19 cellular contexts compared by ENCODE assay signal in the genomic region with DNA sequence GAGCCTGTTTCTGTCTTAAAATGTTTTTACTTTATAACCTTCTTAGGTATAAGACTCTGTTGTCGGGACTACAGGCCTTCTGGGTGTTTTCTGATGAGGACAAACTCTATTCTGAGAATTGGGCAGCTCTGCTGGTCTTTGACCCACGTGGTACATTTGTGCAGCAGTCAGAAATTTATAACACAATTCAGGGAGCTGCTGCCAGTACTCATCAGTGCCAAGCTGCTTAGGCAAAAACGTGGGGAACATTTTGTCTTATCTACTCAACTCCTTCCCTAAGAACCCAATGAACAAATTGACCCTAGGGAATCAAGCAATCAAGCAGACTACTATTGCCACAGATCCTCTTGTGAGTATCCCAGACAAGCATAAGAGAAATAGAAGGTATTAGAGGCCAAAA.
DNase-seq lines count a peak whose midpoint lies in the region; ATAC-seq, FAIRE-seq and TF ChIP-seq lines count a peak whose summit lies in the region.
"Had no signal": no experiment of that assay in that cellular context is flagged by ENCODE, and none has a peak within 500 bp of the region (broad histone marks: within the 10 kb centered on the region; RNA-seq: fewer than 3 reads in every experiment).

No MANE protein-coding gene starts in this region.

- TF ChIP-seq CTCF in cardiac fibroblast (IDR thresholded peaks at IDR 0.05; ENCODE audit: low read depth, low read length): no peak
- TF ChIP-seq CTCF in heart right ventricle (IDR thresholded peaks at IDR 0.05): no peak
- no peak for TF ChIP-seq CTCF in psoas muscle (IDR thresholded peaks at IDR 0.05)
- TF ChIP-seq CTCF in upper lobe of right lung (IDR thresholded peaks at IDR 0.05): no peak

- H3K9me3 ChIP-seq in heart right ventricle (peaks cover 0 to 6% (median 0%) of the 10 kb centered on the region in 11 donors), psoas muscle (no peaks in the 10 kb centered on the region), upper lobe of right lung (no peaks in the 10 kb centered on the region)

- 6 to 26% methylated on average over 3 of the region's 3 CpGs for WGBS in heart right ventricle, 2 donors
- 8 to 18% (median 10%) methylated on average over 3 of the region's 3 CpGs for WGBS in psoas muscle, 3 donors

- H3K4me3 ChIP-seq in cardiac fibroblast (replicated peaks in 1 of 2; ENCODE audit: low read depth in 2 of 2, low read length in 2 of 2) (no peak overlapping the region), heart right ventricle (no peak overlapping the region), psoas muscle (no peak overlapping the region), upper lobe of right lung (no peak overlapping the region)

- intact Hi-C loops in heart right ventricle (cut with DNase I): loop anchor here in 1 of 10 donors (10.0 kb wide), 1 partner anchor 181 kb away; a partner anchor contains a TSS
- intact Hi-C loops in psoas muscle (cut with DNase I): no loop called here
- intact Hi-C loops in upper lobe of right lung (cut with DNase I): no loop called here

- peak overlapping the region; percentile 19 to 83 (median 62) for H3K27ac ChIP-seq in heart right ventricle
- peak overlapping the region; percentile 60 for H3K27ac ChIP-seq in psoas muscle
- H3K27ac ChIP-seq in upper lobe of right lung: no peak overlapping the region
- H3K27ac ChIP-seq: parathyroid adenoma had no signal

- peak; percentile 77 to 85 for DNase-seq in cardiac fibroblast (ENCODE audit: low read depth in 2 of 2)
- DNase-seq in heart right ventricle: peak; percentile 26 to 55
- peak; percentile 54 to 83 for DNase-seq in psoas muscle
- DNase-seq in upper lobe of right lung: no peak
- no peak for DNase-seq in GM12892 (ENCODE audit: insufficient read length)
- no peak for DNase-seq in DMS153 (lab: John Stamatoyannopoulos, UW)
- DNase-seq in NCI-H1930 (lab: John Stamatoyannopoulos, UW): no peak
- DNase-seq in UCSD-AML1 (lab: John Stamatoyannopoulos, UW; ENCODE audit: unreplicated experiment): no peak
- DNase-seq: activated CD4-positive, alpha-beta T cell treated with anti-CD3 and anti-CD28 coated beads, Interleukin-2, amount 50 U/mL, for 48 hours; activated naive CD4-positive, alpha-beta T cell treated with anti-CD3 and anti-CD28 coated beads for 36 hours; activated T-cell treated with anti-CD3 and anti-CD28 coated beads, Interleukin-2, amount 50 U/mL, for 1 hour; COR-L47; dermis blood vessel endothelial cell; naive thymus-derived CD8-positive, alpha-beta T cell; NCI-H1694 treated with DMSO at 0.1 percent for 48 hours; NCI-H446 had no signal

- FAIRE-seq in GM12892 (lab: Jason Lieb, UNC): no peak

- H3K36me3 ChIP-seq in heart right ventricle (no peaks in the 10 kb centered on the region), psoas muscle (ENCODE audit: insufficient read depth in 1 of 2, low read depth in 1 of 2) (no peaks in the 10 kb centered on the region), upper lobe of right lung (no peaks in the 10 kb centered on the region)

- H3K27me3 ChIP-seq in heart right ventricle: no peaks in the 10 kb centered on the region
- H3K27me3 ChIP-seq in psoas muscle (ENCODE audit: insufficient read depth in 3 of 3, low read length in 2 of 3): no peaks in the 10 kb centered on the region
- no peaks in the 10 kb centered on the region for H3K27me3 ChIP-seq in upper lobe of right lung

- H3K4me1 ChIP-seq in heart right ventricle (peaks cover 0 to 14% (median 5%) of the 10 kb centered on the region in 9 donors), psoas muscle (peaks cover 9% of the 10 kb centered on the region), upper lobe of right lung (no peaks in the 10 kb centered on the region)
- H3K4me1 ChIP-seq: parathyroid adenoma had no signal

- ATAC-seq in heart right ventricle: peak; percentile 88 to 98 (median 93)
- ATAC-seq in psoas muscle: peak; percentile 89 to 97 (median 96)
- ATAC-seq in upper lobe of right lung: peak; percentile 48
- ATAC-seq: HCT116; naive thymus-derived CD8-positive, alpha-beta T cell; stimulated activated memory B cell treated with anti-CD40 and anti-IgM and Interleukin-4, amounts not matched to agents 10 μg/mL and 1 μg/mL and 100 μg/mL, for 72 hours had no signal

- no peak for TF ChIP-seq POLR2A in GM12892 (IDR thresholded peaks at IDR 0.05; ENCODE audit: low read depth, low read length)

Comparison
In these comparisons a context has a peak if more than half of its experiments do, and no peak if none do; other contexts are left out.
1. DNase-seq: peak in cardiac fibroblast (2 of 2), heart right ventricle (2 of 2) and psoas muscle (2 of 2); none in upper lobe of right lung (single experiment), GM12892 (single experiment), DMS153 (single experiment), NCI-H1930 (0 of 2) and UCSD-AML1 (single experiment).
2. Peak in every context shown above with its lines, with median percentiles within 50 percentile points of each other: ATAC-seq.